Comparison of ENCODE assay signal across 9 cellular contexts in the genomic region with DNA sequence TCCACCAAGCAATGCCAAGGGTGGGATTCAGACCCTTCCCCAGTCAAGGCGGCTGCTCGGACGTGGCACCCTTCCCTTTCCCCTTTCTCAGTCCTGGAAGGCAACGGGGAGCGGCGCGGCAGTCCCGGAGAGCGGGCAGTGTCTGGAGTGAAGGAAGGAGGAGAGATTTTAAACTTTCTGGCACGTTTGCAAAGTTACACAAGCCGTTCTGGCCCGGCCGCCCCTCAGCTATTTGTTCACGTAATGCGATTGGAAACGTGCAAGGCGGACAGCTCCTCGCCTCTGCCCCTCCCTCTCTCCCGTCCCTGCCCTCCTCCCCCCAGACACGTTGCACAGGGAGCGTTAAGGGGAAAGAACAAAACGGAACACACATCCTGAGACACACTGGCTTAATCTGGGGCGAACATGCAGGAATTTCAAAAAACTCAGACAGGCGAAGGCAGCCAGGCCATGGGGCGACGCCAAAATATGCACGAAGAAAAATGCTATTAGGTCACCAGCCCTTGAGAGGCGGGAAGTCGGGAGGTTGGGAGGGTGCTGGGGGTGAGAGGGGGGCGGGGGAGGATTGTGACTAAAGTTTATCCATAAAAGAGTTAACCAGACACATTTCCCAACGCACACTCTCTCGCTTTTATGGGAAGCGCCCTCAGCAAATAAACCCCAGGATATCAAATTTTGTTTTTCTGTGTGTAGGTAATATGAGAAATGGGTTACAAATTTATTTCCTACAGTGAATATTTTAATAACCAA. TPM values are rescaled to one million over a fixed set of nuclear protein-coding genes. Genes with fewer than 3 reads are reported as not detected.
DNase-seq lines count a peak whose midpoint lies in the region; ATAC-seq and TF ChIP-seq lines count a peak whose summit lies in the region.
"Had no signal": no experiment of that assay in that cellular context is flagged by ENCODE, and none has a peak within 500 bp of the region (broad histone marks: within the 10 kb centered on the region; RNA-seq: fewer than 3 reads in every experiment).

A gene with protein sequence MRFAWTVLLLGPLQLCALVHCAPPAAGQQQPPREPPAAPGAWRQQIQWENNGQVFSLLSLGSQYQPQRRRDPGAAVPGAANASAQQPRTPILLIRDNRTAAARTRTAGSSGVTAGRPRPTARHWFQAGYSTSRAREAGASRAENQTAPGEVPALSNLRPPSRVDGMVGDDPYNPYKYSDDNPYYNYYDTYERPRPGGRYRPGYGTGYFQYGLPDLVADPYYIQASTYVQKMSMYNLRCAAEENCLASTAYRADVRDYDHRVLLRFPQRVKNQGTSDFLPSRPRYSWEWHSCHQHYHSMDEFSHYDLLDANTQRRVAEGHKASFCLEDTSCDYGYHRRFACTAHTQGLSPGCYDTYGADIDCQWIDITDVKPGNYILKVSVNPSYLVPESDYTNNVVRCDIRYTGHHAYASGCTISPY (minus strand): TSS at position 144 of the 750 bp plus-strand sequence. CDS start 274 bp downstream, outside the sequence.

- H3K36me3 ChIP-seq in neutrophil (no peaks in the 10 kb centered on the region), OCI-LY7 (ENCODE audit: insufficient read depth, low read length) (no peaks in the 10 kb centered on the region)

- intact Hi-C loops in OCI-LY7 (cut with micrococcal nuclease; ENCODE audit: unreplicated experiment) = no loop called here

- H3K4me2 ChIP-seq in OCI-LY7 (ENCODE audit: low read length) = no peak within 1 kb of the TSS

- ATAC-seq in HG02870 (IDR thresholded peaks at IDR 0.05; ENCODE audit: unreplicated experiment) = no peak

- no peaks in the 10 kb centered on the region for H3K9me2 ChIP-seq in OCI-LY7 (ENCODE audit: insufficient read depth, low read length)

- POLR2A ChIA-PET in OCI-LY7 (lab: Charles Lee) = no interaction called here

- H4K20me1 ChIP-seq in OCI-LY7 (ENCODE audit: insufficient read depth, low read length) = no peaks in the 10 kb centered on the region

- CTCF ChIA-PET in OCI-LY7 (lab: Charles Lee; ENCODE audit: unreplicated experiment) = no interaction called here

- no peak within 1 kb of the TSS for H2AFZ ChIP-seq in OCI-LY7 (ENCODE audit: low read length)

- H3K4me3 ChIP-seq in neutrophil (ENCODE audit: low read depth in 1 of 2, low read length in 1 of 2) (peak within 1 kb of the TSS; percentile 0 to 18), OCI-LY7 (ENCODE audit: low read depth, low read length, poor library complexity, severe bottlenecking) (no peak within 1 kb of the TSS)

- no peaks in the 10 kb centered on the region for H3K9me3 ChIP-seq in neutrophil
- H3K9me3 ChIP-seq in OCI-LY7 (ENCODE audit: low read length) = no peaks in the 10 kb centered on the region

- BruUV-seq in OCI-LY7 (replicated peaks; lab: Mats Ljungman, UMichigan) = no TSS peak

- TF ChIP-seq CTCF in neutrophil (IDR thresholded peaks at IDR 0.05) (no peak), OCI-LY7 (conservative IDR thresholded peaks at IDR 0.05; ENCODE audit: low read length) (no peak)

- peaks cover 85% of the 10 kb centered on the region for H3K27me3 ChIP-seq in neutrophil

- H3K79me2 ChIP-seq in OCI-LY7 (ENCODE audit: insufficient read depth, low read depth, low read length) = no peaks in the 10 kb centered on the region

- DNase-seq in GM04504 (ENCODE audit: low read depth) (peak; percentile 98), HuH-7 (ENCODE audit: low spot score) (peak; percentile 71), glomerular endothelial cell (ENCODE audit: extremely low read depth, low read depth, low spot score) (no peak), cerebellum (ENCODE audit: low spot score) (no peak), OCI-LY7 (ENCODE audit: low spot score) (no peak)
- DNase-seq in activated T-cell treated with anti-CD3 and anti-CD28 coated beads, Interleukin-2, amount 50 U/mL, for 48 hours = peak; percentile 23 to 26

- H3K4me1 ChIP-seq in neutrophil (ENCODE audit: control insufficient read depth in 1 of 2, insufficient read depth in 1 of 2, low read depth in 1 of 2, low read length in 1 of 2) (peaks cover 13 to 19% of the 10 kb centered on the region in 2 experiments), OCI-LY7 (ENCODE audit: insufficient read depth, low read length, poor library complexity, severe bottlenecking) (no peaks in the 10 kb centered on the region)

- H3K27ac ChIP-seq in neutrophil (no peak within 1 kb of the TSS), OCI-LY7 (ENCODE audit: low read depth, low read length, poor library complexity, severe bottlenecking) (no peak within 1 kb of the TSS)

RNA-seq across cellular contexts. Expression of the gene that starts here (rescaled TPM):
- total RNA-seq in glomerular endothelial cell = 31.0 and 164 TPM in 2 replicates
- 3.3 TPM for total RNA-seq in cerebellum
- not detected in 2 replicates for total RNA-seq in OCI-LY7 (2014; rRNA removed; shearing (Covaris generic))
- not detected in 2 replicates for total RNA-seq in OCI-LY7 (2022)
- total RNA-seq: activated CD8-positive, alpha-beta memory T cell treated with anti-CD3 and anti-CD28 coated beads for 36 hours had no signal

Comparison
In these comparisons a context has a peak if more than half of its experiments do, and no peak if none do; other contexts are left out.
1. DNase-seq: peak in GM04504 (single experiment), HuH-7 (single experiment) and activated T-cell treated with anti-CD3 and anti-CD28 coated beads, Interleukin-2, amount 50 U/mL, for 48 hours (2 of 2); none in glomerular endothelial cell (single experiment), cerebellum (single experiment) and OCI-LY7 (single experiment).